30 cellular contexts compared by ENCODE assay signal in the genomic region with DNA sequence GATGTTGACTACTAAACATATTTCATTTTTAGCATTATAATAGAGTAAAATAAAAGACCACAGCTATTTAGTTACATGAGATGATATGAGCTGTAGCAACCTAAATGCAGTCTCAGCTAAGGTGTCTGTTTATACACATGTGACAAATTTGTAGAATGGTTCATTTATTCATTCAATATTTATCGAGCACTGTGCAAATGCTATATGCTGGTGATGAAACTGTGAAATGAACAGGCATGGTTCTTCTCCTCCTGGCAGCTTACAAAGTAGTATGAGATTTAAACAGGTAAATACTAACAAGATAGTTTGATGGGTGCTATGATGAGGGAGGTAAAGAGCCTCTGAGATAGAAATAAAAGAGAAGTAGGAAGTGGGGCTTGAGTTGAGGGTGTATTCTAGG.
"Had no signal": no experiment of that assay in that cellular context is flagged by ENCODE, and none has a peak within 500 bp of the region (broad histone marks: within the 10 kb centered on the region; RNA-seq: fewer than 3 reads in every experiment).

No MANE protein-coding gene starts in this region.

- H3K4me3 Mint-ChIP-seq: effector memory CD8-positive, alpha-beta T cell; endodermal cell; memory B cell; naive B cell; naive thymus-derived CD8-positive, alpha-beta T cell had no signal

- H3K4me1 ChIP-seq: gastroesophageal sphincter, heart right ventricle, lower lobe of right lung had no signal

- H3K27ac Mint-ChIP-seq: effector memory CD8-positive, alpha-beta T cell; endodermal cell; memory B cell; naive B cell; naive thymus-derived CD8-positive, alpha-beta T cell had no signal

- H3K27ac ChIP-seq: coronary artery, dorsolateral prefrontal cortex, epithelial cell of prostate, esophagus squamous epithelium, gastroesophageal sphincter, heart right ventricle, lower lobe of right lung had no signal

- H3K27me3 ChIP-seq: dorsolateral prefrontal cortex, esophagus squamous epithelium, gastroesophageal sphincter had no signal

- H3K36me3 Mint-ChIP-seq: memory B cell, naive B cell had no signal

- DNase-seq: dermis blood vessel endothelial cell; dorsolateral prefrontal cortex; effector CD8-positive, alpha-beta T cell; effector memory CD8-positive, alpha-beta T cell; endodermal cell; erythroblast; esophagus squamous epithelium; foreskin fibroblast; glutamatergic neuron; head of caudate nucleus; heart right ventricle; hippocampal formation; kidney; kidney glomerular epithelial cell; left colon; left ventricle myocardium superior; lower lobe of right lung; mesendoderm; mucosa of descending colon; naive B cell; naive thymus-derived CD8-positive, alpha-beta T cell had no signal

- H3K36me3 ChIP-seq: esophagus squamous epithelium, gastroesophageal sphincter, heart right ventricle, lower lobe of right lung had no signal

- H3K4me1 Mint-ChIP-seq: endodermal cell; memory B cell; naive B cell; naive thymus-derived CD8-positive, alpha-beta T cell had no signal

- ATAC-seq: effector memory CD8-positive, alpha-beta T cell; gastroesophageal sphincter; heart right ventricle; left colon; left lobe of liver; left ventricle myocardium superior; lower lobe of right lung; mucosa of descending colon; naive thymus-derived CD8-positive, alpha-beta T cell had no signal

- H3K9me3 ChIP-seq: esophagus squamous epithelium, gastroesophageal sphincter, heart right ventricle, lower lobe of right lung, mucosa of descending colon had no signal

- FAIRE-seq: colon, endometrium, frontal cortex, islet of Langerhans, kidney had no signal

- H3K9me3 Mint-ChIP-seq: effector memory CD8-positive, alpha-beta T cell; endodermal cell; memory B cell; naive B cell; naive thymus-derived CD8-positive, alpha-beta T cell had no signal

- H3K4me3 ChIP-seq: coronary artery, dorsolateral prefrontal cortex, esophagus squamous epithelium, gastroesophageal sphincter, heart right ventricle, lower lobe of right lung, mucosa of descending colon had no signal

- H3K27me3 Mint-ChIP-seq: naive B cell had no signal
